Comparison of ENCODE assay signal across 10 cellular contexts in the genomic region with DNA sequence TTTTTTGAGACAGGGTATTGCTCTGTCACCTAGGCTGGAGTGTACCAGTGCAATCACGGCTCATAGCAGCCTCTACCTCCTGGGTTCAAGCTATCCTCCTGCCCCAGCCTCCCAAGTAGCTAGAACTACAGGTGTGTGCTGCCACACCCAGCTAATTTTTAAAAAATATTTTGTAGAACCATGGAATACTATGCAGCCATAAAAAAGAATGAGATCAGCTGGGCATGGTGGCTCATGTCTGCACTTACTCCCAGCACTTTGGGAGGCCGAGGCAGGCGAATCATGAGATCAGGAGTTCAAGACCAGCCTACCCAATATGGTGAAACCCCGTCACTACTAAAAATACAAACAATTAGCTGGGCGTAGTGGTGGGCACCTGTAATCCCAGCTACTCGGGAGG.
"Had no signal": no experiment of that assay in that cellular context is flagged by ENCODE, and none has a peak within 500 bp of the region (broad histone marks: within the 10 kb centered on the region; RNA-seq: fewer than 3 reads in every experiment).

No MANE protein-coding gene starts in this region.

- H3K4me3 ChIP-seq: Peyer's patch, SJCRH30 had no signal

- H3K36me3 Mint-ChIP-seq: IgD-negative memory B cell had no signal

- H3K4me1 ChIP-seq: SJCRH30 had no signal

- H3K36me3 ChIP-seq: Peyer's patch, SJCRH30 had no signal

- H3K9me3 ChIP-seq: Peyer's patch, SJCRH30 had no signal

- FAIRE-seq: HTR-8/SVneo had no signal

- H3K27ac Mint-ChIP-seq: IgD-negative memory B cell had no signal

- H3K27ac ChIP-seq: HL-60, Peyer's patch, SJCRH30 had no signal

- H3K27me3 ChIP-seq: Peyer's patch, SJCRH30 had no signal

- ATAC-seq: Right ventricle myocardium inferior had no signal

- DNase-seq: NCI-H1048, NCI-H1105, NCI-H1436 treated with DMSO at 0.1 percent for 48 hours, NCI-H187 treated with DMSO at 0.1 percent for 48 hours had no signal
